ENCODE assay signal across 19 cellular contexts in the genomic region with DNA sequence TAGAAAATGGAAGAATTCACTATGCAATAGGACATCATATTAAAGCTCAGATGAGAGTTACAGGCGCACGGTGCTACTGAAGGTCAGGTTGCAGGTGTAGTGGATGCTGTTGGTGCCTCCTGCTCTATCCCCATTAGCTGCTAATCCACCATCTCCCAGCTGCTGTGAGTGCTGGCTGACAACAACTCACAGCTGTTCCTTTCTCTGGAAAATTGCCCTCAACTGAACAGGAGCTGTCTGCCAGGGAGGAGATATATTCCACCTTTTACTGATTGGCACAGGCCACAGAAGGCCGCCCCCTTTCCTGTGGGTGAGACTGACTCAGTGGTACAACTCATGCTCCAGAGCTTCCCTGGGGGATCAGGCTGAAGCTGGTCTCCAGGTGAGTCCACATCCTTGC. TPM values are rescaled to one million over a fixed set of nuclear protein-coding genes. Genes with fewer than 3 reads are reported as not detected.
DNase-seq lines count a peak whose midpoint lies in the region; ATAC-seq and TF ChIP-seq lines count a peak whose summit lies in the region.
"Had no signal": no experiment of that assay in that cellular context is flagged by ENCODE, and none has a peak within 500 bp of the region (broad histone marks: within the 10 kb centered on the region; RNA-seq: fewer than 3 reads in every experiment).

No MANE protein-coding gene starts in this region.

- H3K36me3 ChIP-seq in GM23338 (ENCODE audit: insufficient read depth) (no peaks in the 10 kb centered on the region), WERI-Rb-1 (no peaks in the 10 kb centered on the region), Peyer's patch (no peaks in the 10 kb centered on the region), stomach (no peaks in the 10 kb centered on the region)

- H3K4me3 Mint-ChIP-seq in GM23338 = no peak overlapping the region
- H3K4me3 Mint-ChIP-seq: H9 had no signal

- H3K9me3 Mint-ChIP-seq in GM23338 = no peaks in the 10 kb centered on the region
- H3K9me3 Mint-ChIP-seq: H9 had no signal

- H3K27me3 Mint-ChIP-seq in GM23338 (ENCODE audit: insufficient read depth, low read depth, poor library complexity) = peaks cover 2% of the 10 kb centered on the region

- no peak overlapping the region for H3K4me2 ChIP-seq in GM23338

- H3K79me2 ChIP-seq in GM23338 (replicated peaks; ENCODE audit: insufficient read depth) = no peaks in the 10 kb centered on the region

- no peak for TF ChIP-seq EP300 in stomach (IDR thresholded peaks at IDR 0.05)

- H3K4me1 Mint-ChIP-seq in GM23338 = no peaks in the 10 kb centered on the region

- peaks cover 16% of the 10 kb centered on the region; the same call in 1 of the 2 replicates for H3K9me2 ChIP-seq in GM23338 (ENCODE audit: insufficient read depth)

- H2AFZ ChIP-seq in GM23338 = peak overlapping the region; percentile 10; the same call in 1 of the 2 replicates

- H3K27ac ChIP-seq in GM23338 (ENCODE audit: low read depth) (no peak overlapping the region), WERI-Rb-1 (no peak overlapping the region; the same call in 1 of the 2 replicates), Peyer's patch (no peak overlapping the region), stomach (no peak overlapping the region)
- H3K27ac ChIP-seq: C4-2B, SK-N-MC had no signal

- no peaks in the 10 kb centered on the region for H3F3A ChIP-seq in GM23338 (replicated peaks; ENCODE audit: low read depth)

- H3K36me3 Mint-ChIP-seq in GM23338 (ENCODE audit: low read depth) = no peaks in the 10 kb centered on the region

- H3K27me3 ChIP-seq in GM23338 (ENCODE audit: insufficient read depth) (no peaks in the 10 kb centered on the region), WERI-Rb-1 (ENCODE audit: insufficient read depth, low read depth, severe bottlenecking) (no peaks in the 10 kb centered on the region), Peyer's patch (no peaks in the 10 kb centered on the region), stomach (no peaks in the 10 kb centered on the region)

- H3K4me1 ChIP-seq in GM23338 (ENCODE audit: insufficient read depth) (no peaks in the 10 kb centered on the region), Peyer's patch (no peaks in the 10 kb centered on the region), stomach (no peaks in the 10 kb centered on the region)

- 80 to 92% (median 83%) methylated on average over 3 of the region's 3 CpGs for WGBS in stomach, 5 donors

- H4K20me1 ChIP-seq in GM23338 (replicated peaks; ENCODE audit: insufficient read depth) = no peaks in the 10 kb centered on the region

- peaks cover 3% of the 10 kb centered on the region for H3K9me3 ChIP-seq in WERI-Rb-1 (ENCODE audit: severe bottlenecking)
- no peaks in the 10 kb centered on the region for H3K9me3 ChIP-seq in Peyer's patch
- H3K9me3 ChIP-seq in stomach = no peaks in the 10 kb centered on the region

- H3K4me3 ChIP-seq in GM23338 (no peak overlapping the region), WERI-Rb-1 (ENCODE audit: low read depth, low read length) (no peak overlapping the region), Peyer's patch (no peak overlapping the region), stomach (no peak overlapping the region)
- H3K4me3 ChIP-seq: SK-N-MC had no signal

- no peak overlapping the region for H3K27ac Mint-ChIP-seq in GM23338
- H3K27ac Mint-ChIP-seq: H9 had no signal

- intact Hi-C loops in stomach (cut with DNase I; ENCODE audit: low total_unique reads) = no loop called here

- TF ChIP-seq POLR2A in Peyer's patch (IDR thresholded peaks at IDR 0.05) (no peak), stomach (IDR thresholded peaks at IDR 0.05) (no peak)

- DNase-seq in D341Med (ENCODE audit: low spot score) (peak; percentile 74), GM23338 (ENCODE audit: low spot score) (no peak), NCI-H524 (lab: John Stamatoyannopoulos, UW) (peak; percentile 86 to 96), WERI-Rb-1 (peak; percentile 35), Peyer's patch (no peak), stomach (no peak)
- DNase-seq in activated CD4-positive, CD25-positive, alpha-beta regulatory T cell treated with anti-CD3 and anti-CD28 coated beads, Interleukin-2, amount 50 U/mL, for 72 hours = no peak
- DNase-seq: EL, H9, IMR-90, Kasumi-1, NCI-H1417 treated with DMSO at 0.1 percent for 48 hours, NCI-H2107, NCI-H526, T1000 had no signal

- TF ChIP-seq CTCF in GM23338 (conservative IDR thresholded peaks at IDR 0.05; ENCODE audit: low read depth in 2 of 2) = no peak
- no peak for TF ChIP-seq CTCF in WERI-Rb-1 (IDR thresholded peaks at IDR 0.05; ENCODE audit: low read depth, low read length)
- no peak for TF ChIP-seq CTCF in Peyer's patch (IDR thresholded peaks at IDR 0.05)
- TF ChIP-seq CTCF in stomach (IDR thresholded peaks at IDR 0.05) = no peak

- ATAC-seq in GM23338 (no peak), GM21619 (IDR thresholded peaks at IDR 0.05; ENCODE audit: unreplicated experiment) (no peak)

TF ChIP-seq in GM23338, 12 proteins besides CTCF, POLR2A, EP300 and RAD21:
- TF ChIP-seq JUNB (IDR thresholded peaks at IDR 0.05; ENCODE audit: unreplicated experiment) = no peak
- TF ChIP-seq POLR2AphosphoS5 (IDR thresholded peaks at IDR 0.05; ENCODE audit: low read depth) = no peak
- TF ChIP-seq CREB1 (CRISPR knock-in tag; IDR thresholded peaks at IDR 0.05; ENCODE audit: low read depth) = no peak
- no peak for TF ChIP-seq ZNF331 (CRISPR knock-in tag; IDR thresholded peaks at IDR 0.05; ENCODE audit: low read depth)
- TF ChIP-seq, protein P1, sequence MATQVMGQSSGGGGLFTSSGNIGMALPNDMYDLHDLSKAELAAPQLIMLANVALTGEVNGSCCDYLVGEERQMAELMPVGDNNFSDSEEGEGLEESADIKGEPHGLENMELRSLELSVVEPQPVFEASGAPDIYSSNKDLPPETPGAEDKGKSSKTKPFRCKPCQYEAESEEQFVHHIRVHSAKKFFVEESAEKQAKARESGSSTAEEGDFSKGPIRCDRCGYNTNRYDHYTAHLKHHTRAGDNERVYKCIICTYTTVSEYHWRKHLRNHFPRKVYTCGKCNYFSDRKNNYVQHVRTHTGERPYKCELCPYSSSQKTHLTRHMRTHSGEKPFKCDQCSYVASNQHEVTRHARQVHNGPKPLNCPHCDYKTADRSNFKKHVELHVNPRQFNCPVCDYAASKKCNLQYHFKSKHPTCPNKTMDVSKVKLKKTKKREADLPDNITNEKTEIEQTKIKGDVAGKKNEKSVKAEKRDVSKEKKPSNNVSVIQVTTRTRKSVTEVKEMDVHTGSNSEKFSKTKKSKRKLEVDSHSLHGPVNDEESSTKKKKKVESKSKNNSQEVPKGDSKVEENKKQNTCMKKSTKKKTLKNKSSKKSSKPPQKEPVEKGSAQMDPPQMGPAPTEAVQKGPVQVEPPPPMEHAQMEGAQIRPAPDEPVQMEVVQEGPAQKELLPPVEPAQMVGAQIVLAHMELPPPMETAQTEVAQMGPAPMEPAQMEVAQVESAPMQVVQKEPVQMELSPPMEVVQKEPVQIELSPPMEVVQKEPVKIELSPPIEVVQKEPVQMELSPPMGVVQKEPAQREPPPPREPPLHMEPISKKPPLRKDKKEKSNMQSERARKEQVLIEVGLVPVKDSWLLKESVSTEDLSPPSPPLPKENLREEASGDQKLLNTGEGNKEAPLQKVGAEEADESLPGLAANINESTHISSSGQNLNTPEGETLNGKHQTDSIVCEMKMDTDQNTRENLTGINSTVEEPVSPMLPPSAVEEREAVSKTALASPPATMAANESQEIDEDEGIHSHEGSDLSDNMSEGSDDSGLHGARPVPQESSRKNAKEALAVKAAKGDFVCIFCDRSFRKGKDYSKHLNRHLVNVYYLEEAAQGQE (IDR thresholded peaks at IDR 0.05; ENCODE audit: unreplicated experiment) = no peak

RNA-seq across cellular contexts. Expression of gene UCHL1, which starts 48.8 kb away (rescaled TPM):
- total RNA-seq in GM23338 (2014; rRNA removed; shearing (Covaris generic)) = 1,758 and 1,823 TPM in 2 replicates
- polyA plus RNA-seq in GM23338 (2016; fragmentation: Nextera tagmentation; extraction: Ambion mirVana) (926 and 998 TPM in 2 replicates), stomach (10 to 100 TPM in 2 of 3 donors, 1 to 10 TPM in 1; 4.6 to 23.2 (median 19.9) TPM)
- total RNA-seq in Peyer's patch (10 to 100 TPM in 3 of 4 donors, 1 to 10 TPM in 1; 7.0 to 61.1 (median 19.0) TPM), stomach (10 to 100 TPM in 4 of 5 donors, 1 to 10 TPM in 1; 6.4 to 43.4 (median 17.5) TPM)
- total RNA-seq: HT-29 had no signal

Comparison
In these comparisons a context has a peak if more than half of its experiments do, and no peak if none do; other contexts are left out.
1. DNase-seq: peak in D341Med (single experiment), NCI-H524 (2 of 2) and WERI-Rb-1 (single experiment); none in GM23338 (single experiment), Peyer's patch (0 of 3), stomach (single experiment) and activated CD4-positive, CD25-positive, alpha-beta regulatory T cell treated with anti-CD3 and anti-CD28 coated beads, Interleukin-2, amount 50 U/mL, for 72 hours (single experiment).
2. RNA of gene UCHL1, which starts 48.8 kb away (total RNA-seq): 1,758 to 1,823 TPM in GM23338; 7.0 to 61.1 TPM in Peyer's patch and 6.4 to 43.4 TPM in stomach; every median in the first group is over 10 times any median in the second.